3 cellular contexts compared by ENCODE assay signal in genomic region chr18:3480827-3481226, GRCh38.
TF ChIP-seq lines count a peak whose summit lies in the region.

No MANE protein-coding gene starts in this region.

TF ChIP-seq in GM23338, 12 proteins besides CTCF, POLR2A, EP300 and RAD21 (continues in another document):
- TF ChIP-seq EZH2phosphoT487 (IDR thresholded peaks at IDR 0.05; ENCODE audit: unreplicated experiment) (no peak), ZNF114 (CRISPR knock-in tag; IDR thresholded peaks at IDR 0.05) (no peak), NANOG (IDR thresholded peaks at IDR 0.05; ENCODE audit: borderline replicate concordance) (no peak), ETS1 (IDR thresholded peaks at IDR 0.05) (no peak), JUNB (IDR thresholded peaks at IDR 0.05; ENCODE audit: unreplicated experiment) (no peak), STAT1 (IDR thresholded peaks at IDR 0.05; ENCODE audit: unreplicated experiment) (no peak), REST (IDR thresholded peaks at IDR 0.05; ENCODE audit: unreplicated experiment) (no peak), CREB1 (CRISPR knock-in tag; IDR thresholded peaks at IDR 0.05; ENCODE audit: low read depth) (no peak)

TF ChIP-seq in K562, 482 proteins besides CTCF, POLR2A, EP300 and RAD21:
- TF ChIP-seq NR1H2 (CRISPR knock-in tag; IDR thresholded peaks at IDR 0.05) (no peak), ZNF263 (CRISPR knock-in tag; IDR thresholded peaks at IDR 0.05; ENCODE audit: borderline replicate concordance) (peak; percentile 54; the same call in 1 of the 2 replicates)

TF ChIP-seq in H1, 55 proteins besides CTCF, POLR2A, EP300 and RAD21:
- no peak for TF ChIP-seq GTF2F1 (IDR thresholded peaks at IDR 0.05; ENCODE audit: borderline replicate concordance, low read depth, low read length)
- no peak for TF ChIP-seq GABPA (IDR thresholded peaks at IDR 0.05; ENCODE audit: borderline replicate concordance, insufficient read depth, low read length)
